Comparison of ENCODE assay signal across 18 cellular contexts in genomic region chr6:3526962-3527796, GRCh38.
DNase-seq lines count a peak whose midpoint lies in the region; ATAC-seq, FAIRE-seq and TF ChIP-seq lines count a peak whose summit lies in the region.
"Had no signal": no experiment of that assay in that cellular context is flagged by ENCODE, and none has a peak within 500 bp of the region (broad histone marks: within the 10 kb centered on the region; RNA-seq: fewer than 3 reads in every experiment).

No MANE protein-coding gene starts in this region.

- peak; percentile 41 to 68 for ATAC-seq in lower lobe of right lung
- ATAC-seq: activated CD8-positive, alpha-beta memory T cell treated with anti-CD3 and anti-CD28 coated beads, Interleukin-2, amount 10 ng/mL, durations not matched to agents 7 days and 5 days had no signal

- H3K9me3 ChIP-seq in lower lobe of right lung = no peaks in the 10 kb centered on the region
- H3K9me3 ChIP-seq in left ventricle myocardium inferior (replicated peaks) = no peaks in the 10 kb centered on the region
- H3K9me3 ChIP-seq: vagina had no signal

- H3K4me1 ChIP-seq in lower lobe of right lung (no peaks in the 10 kb centered on the region), left ventricle myocardium inferior (no peaks in the 10 kb centered on the region)

- DNase-seq in AG10803 (ENCODE audit: low read depth) (peak; percentile 50), NCI-H82 (lab: John Stamatoyannopoulos, UW) (peak; percentile 87), epithelial cell of esophagus (ENCODE audit: low read depth) (peak; percentile 92), lower lobe of right lung (no peak), urothelium cell line (ENCODE audit: low spot score) (no peak), GM12892 (ENCODE audit: insufficient read length) (no peak), NCI-H345 (lab: John Stamatoyannopoulos, UW) (no peak), left ventricle myocardium inferior (no peak)
- DNase-seq: activated CD4-positive, CD25-positive, alpha-beta regulatory T cell treated with anti-CD3 and anti-CD28 coated beads, Interleukin-2, amount 50 U/mL, for 72 hours; activated CD8-positive, alpha-beta memory T cell treated with anti-CD3 and anti-CD28 coated beads, Interleukin-2, amount 10 ng/mL, durations not matched to agents 7 days and 5 days; amniotic stem cell; CD4-positive, alpha-beta memory T cell; glutamatergic neuron; mesenchymal stem cell; NCI-H1436 treated with DMSO at 0.1 percent for 48 hours; NCI-H524; stimulated activated naive CD4-positive, alpha-beta T cell treated with Interleukin-2 at 50 U/mL for 16 hours had no signal

- TF ChIP-seq POLR2A in GM12892 (IDR thresholded peaks at IDR 0.05; ENCODE audit: low read depth, low read length) = no peak

- TF ChIP-seq CTCF in AG10803 (conservative IDR thresholded peaks at IDR 0.05; ENCODE audit: low read length) (no peak), epithelial cell of esophagus (IDR thresholded peaks at IDR 0.05; ENCODE audit: insufficient read depth, low read depth, low read length, missing control alignments) (no peak), lower lobe of right lung (IDR thresholded peaks at IDR 0.05) (no peak), left ventricle myocardium inferior (IDR thresholded peaks at IDR 0.05; ENCODE audit: borderline replicate concordance) (no peak)

- H3K4me3 ChIP-seq in AG10803 (ENCODE audit: low read length) (no peak overlapping the region), epithelial cell of esophagus (ENCODE audit: low read length) (no peak overlapping the region), lower lobe of right lung (no peak overlapping the region), left ventricle myocardium inferior (no peak overlapping the region)
- H3K4me3 ChIP-seq: vagina had no signal

- no peak overlapping the region for H3K27ac ChIP-seq in lower lobe of right lung
- H3K27ac ChIP-seq in left ventricle myocardium inferior (replicated peaks) = no peak overlapping the region
- H3K27ac ChIP-seq: vagina had no signal

- FAIRE-seq in urothelium cell line (lab: Jason Lieb, UNC) (no peak), GM12892 (lab: Jason Lieb, UNC) (no peak)

- intact Hi-C loops in lower lobe of right lung (cut with DNase I) (no loop called here), left ventricle myocardium inferior (cut with micrococcal nuclease) (no loop called here)

- no peaks in the 10 kb centered on the region for H3K27me3 ChIP-seq in lower lobe of right lung (ENCODE audit: low read depth)
- H3K27me3 ChIP-seq in left ventricle myocardium inferior (ENCODE audit: low read depth) = peaks cover 58% of the 10 kb centered on the region
- H3K27me3 ChIP-seq: vagina had no signal

- H3K36me3 ChIP-seq in lower lobe of right lung (no peaks in the 10 kb centered on the region), left ventricle myocardium inferior (no peaks in the 10 kb centered on the region)
- H3K36me3 ChIP-seq: vagina had no signal

Comparison
In these comparisons a context has a peak if more than half of its experiments do, and no peak if none do; other contexts are left out.
1. DNase-seq: peak in AG10803 (single experiment), NCI-H82 (single experiment) and epithelial cell of esophagus (single experiment); none in lower lobe of right lung (single experiment), urothelium cell line (single experiment), GM12892 (single experiment), NCI-H345 (single experiment) and left ventricle myocardium inferior (single experiment).